Comparison of ENCODE assay signal across 19 cellular contexts in the genomic region with DNA sequence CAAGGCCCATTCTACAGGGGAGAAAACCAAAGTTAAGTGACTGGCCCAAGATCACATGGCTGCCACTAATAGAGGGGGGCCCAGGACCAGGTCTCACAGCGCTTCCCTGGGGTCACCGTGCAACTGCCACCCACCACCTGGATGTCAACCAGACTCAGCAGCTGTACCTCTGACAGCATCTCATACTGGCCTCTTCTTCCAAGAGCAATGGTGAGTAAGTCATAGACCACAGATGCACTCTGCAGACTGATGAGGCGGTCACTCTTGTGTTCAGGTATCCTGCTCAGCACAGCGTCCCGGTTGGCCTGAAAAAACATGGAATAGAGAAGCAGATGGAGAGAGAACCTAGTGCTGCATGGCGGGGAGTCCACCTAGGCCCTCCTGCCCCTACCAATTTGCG.
DNase-seq lines count a peak whose midpoint lies in the region; ATAC-seq and TF ChIP-seq lines count a peak whose summit lies in the region.
"Had no signal": no experiment of that assay in that cellular context is flagged by ENCODE, and none has a peak within 500 bp of the region (broad histone marks: within the 10 kb centered on the region; RNA-seq: fewer than 3 reads in every experiment).

No MANE protein-coding gene starts in this region.

- H3K36me3 Mint-ChIP-seq in activated CD4-positive, alpha-beta T cell treated with anti-CD3 and anti-CD28 coated beads for 36 hours (ENCODE audit: low read depth): no peaks in the 10 kb centered on the region
- no peaks in the 10 kb centered on the region for H3K36me3 Mint-ChIP-seq in activated T-helper 17 cell treated with anti-CD3 and anti-CD28 coated beads, Interleukin-2, amount 50 U/mL, for 72 hours (ENCODE audit: low read depth)
- H3K36me3 Mint-ChIP-seq in stimulated activated naive CD8-positive, alpha-beta T cell treated with anti-CD3 and anti-CD28 coated beads, Interleukin-15, Interleukin-2, amounts not matched to agents 100 ng/mL and 50 ng/mL, for 24 hours (ENCODE audit: low read depth): no peaks in the 10 kb centered on the region

- 97% methylated on average over 7 of the region's 7 CpGs for WGBS in hepatocyte (ENCODE audit: low lambda C conversion rate, missing lambda C conversion rate)

- H3K79me2 ChIP-seq in hepatocyte: no peaks in the 10 kb centered on the region

- no peaks in the 10 kb centered on the region for H3K27me3 ChIP-seq in hepatocyte
- H3K27me3 ChIP-seq: neutrophil, suprapubic skin had no signal

- TF ChIP-seq CTCF in hepatocyte (IDR thresholded peaks at IDR 0.05; ENCODE audit: poor library complexity): no peak

- no peaks in the 10 kb centered on the region for H3K36me3 ChIP-seq in hepatocyte (replicated peaks; ENCODE audit: insufficient read depth, low read depth)

- POLR2A ChIA-PET in activated CD4-positive, alpha-beta T cell treated with anti-CD3 and anti-CD28 coated beads for 36 hours (lab: Charles Lee): no interaction called here

- CTCF ChIA-PET in activated CD4-positive, alpha-beta T cell treated with anti-CD3 and anti-CD28 coated beads for 36 hours (lab: Charles Lee): interaction anchor here (1.7 kb wide), 1 partner anchor 21 kb away, joined by 3 read pairs; no protein-coding TSS in a partner anchor

- DNase-seq in activated CD4-positive, alpha-beta T cell treated with anti-CD3 and anti-CD28 coated beads for 36 hours: no peak
- DNase-seq in activated CD4-positive, alpha-beta T cell treated with anti-CD3 and anti-CD28 coated beads, Interleukin-2, amount 50 U/mL, for 48 hours: no peak
- no peak for DNase-seq in hepatocyte (ENCODE audit: low spot score)
- DNase-seq in midbrain (lab: John Stamatoyannopoulos, UW): no peak
- no peak for DNase-seq in SK-N-DZ (ENCODE audit: low spot score)
- DNase-seq in GM19238 (ENCODE audit: insufficient read length, low spot score): no peak
- DNase-seq: activated CD8-positive, alpha-beta memory T cell treated with anti-CD3 and anti-CD28 coated beads, Interleukin-2, amount 50 U/mL, for 4 hours; C1 segment of cervical spinal cord; mucosa of descending colon; NCI-H82; PC-3; right cardiac atrium; stimulated activated CD4-positive, alpha-beta T cell treated with anti-CD3 and anti-CD28 coated beads, Interleukin-2, amount 100 ng/mL, for 48 hours; T-helper 9 cell had no signal

- peaks cover 38% of the 10 kb centered on the region for H3K4me1 Mint-ChIP-seq in activated CD4-positive, alpha-beta T cell treated with anti-CD3 and anti-CD28 coated beads for 36 hours
- H3K4me1 Mint-ChIP-seq in activated T-helper 17 cell treated with anti-CD3 and anti-CD28 coated beads, Interleukin-2, amount 50 U/mL, for 72 hours: peaks cover 12% of the 10 kb centered on the region
- H3K4me1 Mint-ChIP-seq in stimulated activated naive CD8-positive, alpha-beta T cell treated with anti-CD3 and anti-CD28 coated beads, Interleukin-15, Interleukin-2, amounts not matched to agents 100 ng/mL and 50 ng/mL, for 24 hours (ENCODE audit: low read depth): peaks cover 59% of the 10 kb centered on the region

- H3K9me3 ChIP-seq in hepatocyte (ENCODE audit: low read depth): no peaks in the 10 kb centered on the region
- H3K9me3 ChIP-seq: mucosa of descending colon, neutrophil, suprapubic skin had no signal

- H4K20me1 ChIP-seq in hepatocyte (ENCODE audit: insufficient read depth, poor library complexity, severe bottlenecking): no peaks in the 10 kb centered on the region

- no peaks in the 10 kb centered on the region for H3K27me3 Mint-ChIP-seq in activated CD4-positive, alpha-beta T cell treated with anti-CD3 and anti-CD28 coated beads for 36 hours
- no peaks in the 10 kb centered on the region for H3K27me3 Mint-ChIP-seq in activated T-helper 17 cell treated with anti-CD3 and anti-CD28 coated beads, Interleukin-2, amount 50 U/mL, for 72 hours
- H3K27me3 Mint-ChIP-seq in stimulated activated naive CD8-positive, alpha-beta T cell treated with anti-CD3 and anti-CD28 coated beads, Interleukin-15, Interleukin-2, amounts not matched to agents 100 ng/mL and 50 ng/mL, for 24 hours: no peaks in the 10 kb centered on the region

- peak overlapping the region; percentile 61 for H3K27ac ChIP-seq in hepatocyte
- H3K27ac ChIP-seq: neutrophil, suprapubic skin had no signal

- H3K4me3 Mint-ChIP-seq in activated CD4-positive, alpha-beta T cell treated with anti-CD3 and anti-CD28 coated beads for 36 hours: no peak overlapping the region
- no peak overlapping the region for H3K4me3 Mint-ChIP-seq in activated T-helper 17 cell treated with anti-CD3 and anti-CD28 coated beads, Interleukin-2, amount 50 U/mL, for 72 hours
- peak overlapping the region; percentile 24 for H3K4me3 Mint-ChIP-seq in stimulated activated naive CD8-positive, alpha-beta T cell treated with anti-CD3 and anti-CD28 coated beads, Interleukin-15, Interleukin-2, amounts not matched to agents 100 ng/mL and 50 ng/mL, for 24 hours

- H3K9me3 Mint-ChIP-seq in activated CD4-positive, alpha-beta T cell treated with anti-CD3 and anti-CD28 coated beads for 36 hours (ENCODE audit: low read depth): no peaks in the 10 kb centered on the region
- H3K9me3 Mint-ChIP-seq in activated T-helper 17 cell treated with anti-CD3 and anti-CD28 coated beads, Interleukin-2, amount 50 U/mL, for 72 hours: no peaks in the 10 kb centered on the region
- H3K9me3 Mint-ChIP-seq in stimulated activated naive CD8-positive, alpha-beta T cell treated with anti-CD3 and anti-CD28 coated beads, Interleukin-15, Interleukin-2, amounts not matched to agents 100 ng/mL and 50 ng/mL, for 24 hours: no peaks in the 10 kb centered on the region

- H3K4me3 ChIP-seq in hepatocyte: no peak overlapping the region
- H3K4me3 ChIP-seq: mucosa of descending colon, suprapubic skin had no signal

- H3K4me1 ChIP-seq in hepatocyte (ENCODE audit: insufficient read depth): no peaks in the 10 kb centered on the region

- no peak for ATAC-seq in activated CD4-positive, alpha-beta T cell treated with anti-CD3 and anti-CD28 coated beads for 36 hours
- ATAC-seq in activated T-helper 17 cell treated with anti-CD3 and anti-CD28 coated beads, Interleukin-2, amount 50 U/mL, for 72 hours (replicated peaks): peak; percentile 55
- ATAC-seq: activated CD4-positive, CD25-positive, alpha-beta regulatory T cell treated with anti-CD3 and anti-CD28 coated beads, Interleukin-2, amount 50 U/mL, for 24 hours; mucosa of descending colon; PC-3; right cardiac atrium had no signal

- peak overlapping the region; percentile 49 for H3K27ac Mint-ChIP-seq in activated CD4-positive, alpha-beta T cell treated with anti-CD3 and anti-CD28 coated beads for 36 hours
- H3K27ac Mint-ChIP-seq in activated T-helper 17 cell treated with anti-CD3 and anti-CD28 coated beads, Interleukin-2, amount 50 U/mL, for 72 hours: no peak overlapping the region
- H3K27ac Mint-ChIP-seq in stimulated activated naive CD8-positive, alpha-beta T cell treated with anti-CD3 and anti-CD28 coated beads, Interleukin-15, Interleukin-2, amounts not matched to agents 100 ng/mL and 50 ng/mL, for 24 hours: peak overlapping the region; percentile 96

- intact Hi-C loops in activated CD4-positive, alpha-beta T cell treated with anti-CD3 and anti-CD28 coated beads for 36 hours (cut with DNase I, micrococcal nuclease): loop anchor here (2.0 to 5.0 kb wide), 3 partner anchors 20 to 294 kb away; no protein-coding TSS in a partner anchor

- H3K9me2 ChIP-seq in hepatocyte (replicated peaks; ENCODE audit: insufficient read depth): no peaks in the 10 kb centered on the region

- H2AFZ ChIP-seq in hepatocyte: no peak overlapping the region

- H3K4me2 ChIP-seq in hepatocyte: no peak overlapping the region
